Comparison of ENCODE assay signal across 9 cellular contexts in the genomic region with DNA sequence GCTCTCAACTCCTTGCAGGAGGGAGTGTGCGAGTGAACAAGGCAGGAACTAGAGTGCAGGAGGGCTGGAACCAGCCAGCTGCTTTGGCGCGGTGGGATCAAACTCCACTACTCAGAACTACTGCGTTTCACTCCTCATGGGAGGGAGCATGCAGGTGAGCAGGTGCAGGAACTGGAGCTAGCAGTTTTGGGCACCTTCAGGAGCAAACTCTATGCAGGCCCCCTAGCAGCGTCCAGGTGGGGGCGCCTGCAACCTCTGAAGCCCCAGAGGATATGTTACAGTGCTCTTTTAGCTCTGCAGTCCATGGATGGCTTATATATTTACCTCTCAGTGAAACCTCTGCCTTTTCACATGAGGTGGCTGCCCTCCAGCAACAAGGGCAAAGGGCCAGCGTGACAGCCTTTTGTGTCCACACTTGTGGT.
A peak's percentile ranks its signal among the peaks of the same experiment; 100 is the strongest.
DNase-seq lines count a peak whose midpoint lies in the region; ATAC-seq and TF ChIP-seq lines count a peak whose summit lies in the region.
"Had no signal": no experiment of that assay in that cellular context is flagged by ENCODE, and none has a peak within 500 bp of the region (broad histone marks: within the 10 kb centered on the region; RNA-seq: fewer than 3 reads in every experiment).

No MANE protein-coding gene starts in this region.

- peak; percentile 56 for TF ChIP-seq CTCF in OCI-LY7 (conservative IDR thresholded peaks at IDR 0.05; ENCODE audit: low read length)

- DNase-seq in Right ventricle myocardium inferior (ENCODE audit: missing footprints) (peak; percentile 67), cardiac septum (ENCODE audit: low spot score) (no peak), OCI-LY7 (ENCODE audit: low spot score) (peak; percentile 31), left ventricle myocardium superior (peak; percentile 67), ureter (ENCODE audit: low spot score) (peak; percentile 41), T-helper 17 cell (no peak)
- DNase-seq in activated CD4-positive, alpha-beta T cell treated with anti-CD3 and anti-CD28 coated beads for 4 hours = no peak

- H3K9me2 ChIP-seq in OCI-LY7 (ENCODE audit: insufficient read depth, low read length) = no peaks in the 10 kb centered on the region; the same call in 1 of the 2 replicates

- CTCF ChIA-PET in OCI-LY7 (lab: Charles Lee; ENCODE audit: unreplicated experiment) = interaction anchor here (0.9 kb wide), 1 partner anchor 76 kb away, joined by 3 read pairs; no protein-coding TSS in a partner anchor

- no peaks in the 10 kb centered on the region for H3K4me1 Mint-ChIP-seq in T-helper 17 cell

- no peak overlapping the region for H3K27ac ChIP-seq in OCI-LY7 (ENCODE audit: low read depth, low read length, poor library complexity, severe bottlenecking)
- H3K27ac ChIP-seq: SJCRH30 had no signal

- H2AFZ ChIP-seq in OCI-LY7 (ENCODE audit: low read length) = no peak overlapping the region

- H3K27me3 Mint-ChIP-seq in T-helper 17 cell = no peaks in the 10 kb centered on the region

- intact Hi-C loops in Right ventricle myocardium inferior (cut with DNase I) (no loop called here), cardiac septum (cut with DNase I) (loop anchor here (10.0 kb wide), 1 partner anchor 1298 kb away; no protein-coding TSS in a partner anchor), OCI-LY7 (cut with micrococcal nuclease; ENCODE audit: unreplicated experiment) (loop anchor here (2.0 to 10.0 kb wide), 2 partner anchors 762 to 1298 kb away; no protein-coding TSS in a partner anchor), left ventricle myocardium superior (cut with micrococcal nuclease) (no loop called here)

- no peaks in the 10 kb centered on the region for H3K79me2 ChIP-seq in OCI-LY7 (ENCODE audit: insufficient read depth, low read depth, low read length)

- ATAC-seq in Right ventricle myocardium inferior (peak; percentile 65), left ventricle myocardium superior (peak; percentile 94), T-helper 17 cell (no peak), GM18519 (IDR thresholded peaks at IDR 0.05; ENCODE audit: low FRiP score, unreplicated experiment) (no peak)

- H3K36me3 ChIP-seq in OCI-LY7 (ENCODE audit: insufficient read depth, low read length) = no peaks in the 10 kb centered on the region
- H3K36me3 ChIP-seq: SJCRH30 had no signal

- BruUV-seq in OCI-LY7 (replicated peaks; lab: Mats Ljungman, UMichigan) = no TSS peak

- H3K27ac Mint-ChIP-seq in T-helper 17 cell = no peak overlapping the region

- H3K4me3 Mint-ChIP-seq in T-helper 17 cell = no peak overlapping the region

- H3K4me3 ChIP-seq in OCI-LY7 (ENCODE audit: low read depth, low read length, poor library complexity, severe bottlenecking) = no peak overlapping the region
- H3K4me3 ChIP-seq: SJCRH30 had no signal

- H3K9me3 ChIP-seq in OCI-LY7 (ENCODE audit: low read length) = no peaks in the 10 kb centered on the region
- no peaks in the 10 kb centered on the region for H3K9me3 ChIP-seq in T-helper 17 cell (ENCODE audit: control insufficient read depth, low read length, poor library complexity, severe bottlenecking)
- H3K9me3 ChIP-seq: SJCRH30 had no signal

- peaks cover 2% of the 10 kb centered on the region for H3K36me3 Mint-ChIP-seq in T-helper 17 cell (ENCODE audit: low read depth)

- POLR2A ChIA-PET in OCI-LY7 (lab: Charles Lee) = no interaction called here

- H4K20me1 ChIP-seq in OCI-LY7 (ENCODE audit: insufficient read depth, low read length) = no peaks in the 10 kb centered on the region

- H3K4me1 ChIP-seq in OCI-LY7 (ENCODE audit: insufficient read depth, low read length, poor library complexity, severe bottlenecking) = no peaks in the 10 kb centered on the region
- H3K4me1 ChIP-seq: SJCRH30 had no signal

- no peak overlapping the region for H3K4me2 ChIP-seq in OCI-LY7 (ENCODE audit: low read length)

Comparison
In these comparisons a context has a peak if more than half of its experiments do, and no peak if none do; other contexts are left out.
1. DNase-seq: peak in Right ventricle myocardium inferior (single experiment), OCI-LY7 (single experiment), left ventricle myocardium superior (single experiment) and ureter (single experiment); none in cardiac septum (single experiment), activated CD4-positive, alpha-beta T cell treated with anti-CD3 and anti-CD28 coated beads for 4 hours (0 of 2) and T-helper 17 cell (0 of 3).
2. intact Hi-C loops: an anchor here in cardiac septum (10.0 kb wide) and OCI-LY7 (2.0 to 10.0 kb wide); none called in Right ventricle myocardium inferior and left ventricle myocardium superior.
3. ATAC-seq: peak in Right ventricle myocardium inferior (single experiment) and left ventricle myocardium superior (single experiment); none in T-helper 17 cell (single experiment) and GM18519 (single experiment).